ENCODE assay signal across 8 cellular contexts in the genomic region with DNA sequence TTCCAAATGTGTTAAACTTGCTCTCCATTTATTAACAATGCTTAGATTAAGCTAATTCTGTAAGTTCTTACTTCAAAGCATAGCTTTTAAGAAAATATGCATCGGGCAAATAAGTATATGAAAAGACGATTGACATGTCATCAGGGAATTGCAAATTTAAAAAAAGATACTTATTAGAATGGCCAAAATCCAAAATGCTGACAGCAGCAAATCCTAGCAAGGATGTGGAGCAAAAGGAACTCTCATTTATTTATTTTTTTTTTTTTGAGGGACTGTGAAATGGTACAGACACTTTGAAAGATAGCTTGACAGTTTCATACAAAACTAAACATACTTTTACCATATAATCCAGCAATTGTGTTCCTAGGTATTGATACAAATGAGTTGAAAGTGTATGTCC.
"Had no signal": no experiment of that assay in that cellular context is flagged by ENCODE, and none has a peak within 500 bp of the region (broad histone marks: within the 10 kb centered on the region; RNA-seq: fewer than 3 reads in every experiment).

No MANE protein-coding gene starts in this region.

- H3K27ac ChIP-seq: HL-60, KMS-11 had no signal

- ATAC-seq: GM23338, HCT116 had no signal

- H3K4me2 ChIP-seq: GM23338, KMS-11 had no signal

- H3K9ac ChIP-seq: KMS-11 had no signal

- H3K4me1 ChIP-seq: HAP-1 had no signal

- DNase-seq: H7, HFFc6, KBM-7 had no signal

- H2AFZ ChIP-seq: GM23338 had no signal

- H3K36me3 ChIP-seq: HAP-1 had no signal

- H3K4me3 ChIP-seq: GM23338, HAP-1 had no signal

- H3K9me3 ChIP-seq: HAP-1 had no signal
